ENCODE assay signal across 8 cellular contexts in genomic region chr3:96977671-96978070, GRCh38.
"Had no signal": no experiment of that assay in that cellular context is flagged by ENCODE, and none has a peak within 500 bp of the region (broad histone marks: within the 10 kb centered on the region; RNA-seq: fewer than 3 reads in every experiment).

No MANE protein-coding gene starts in this region.

- ATAC-seq: GM12878 had no signal

- DNase-seq: GDM1, GF-D8 had no signal

- H3K4me3 ChIP-seq: GM12878 had no signal

- FAIRE-seq: G401.6, GM12878, GM12891, GM12892, GM18507, GM19239 had no signal
